25 cellular contexts compared by ENCODE assay signal in the genomic region with DNA sequence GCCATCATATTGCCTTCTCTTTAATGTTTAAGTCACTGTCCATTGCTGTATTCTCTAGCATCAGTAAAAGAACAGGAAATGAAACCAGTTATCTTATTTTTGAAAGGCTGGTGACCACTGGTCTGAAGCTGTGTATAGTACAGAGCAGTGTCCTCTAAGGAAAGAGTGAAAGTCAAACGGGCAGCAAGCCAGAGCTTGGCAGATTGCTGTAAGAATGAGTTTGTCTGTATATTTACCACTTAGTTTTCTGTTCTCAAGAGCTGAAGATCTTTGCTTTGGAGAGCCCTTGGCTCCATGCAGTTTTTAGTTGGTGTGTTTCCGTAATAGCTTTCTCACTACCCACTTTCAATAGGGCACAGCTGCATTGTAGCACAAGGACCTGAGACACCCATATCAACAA. TPM values are rescaled to one million over a fixed set of nuclear protein-coding genes. Genes with fewer than 3 reads are reported as not detected.
DNase-seq lines count a peak whose midpoint lies in the region; ATAC-seq and TF ChIP-seq lines count a peak whose summit lies in the region.
"Had no signal": no experiment of that assay in that cellular context is flagged by ENCODE, and none has a peak within 500 bp of the region (broad histone marks: within the 10 kb centered on the region; RNA-seq: fewer than 3 reads in every experiment).

No MANE protein-coding gene starts in this region.

- H2BK5ac ChIP-seq in H9 (ENCODE audit: insufficient read length, low read length) = no peak overlapping the region

- H2BK12ac ChIP-seq in H9 (ENCODE audit: insufficient read length, low read depth, low read length) = no peak overlapping the region

- H3K4ac ChIP-seq in H9 (ENCODE audit: low read depth, low read length) = no peak overlapping the region

- H3K79me2 ChIP-seq in GM23338 (replicated peaks; ENCODE audit: insufficient read depth) = no peaks in the 10 kb centered on the region
- no peaks in the 10 kb centered on the region for H3K79me2 ChIP-seq in H9 (ENCODE audit: insufficient read depth, low read length)
- H3K79me2 ChIP-seq: hepatocyte had no signal

- no peak overlapping the region for H3K56ac ChIP-seq in H9 (ENCODE audit: insufficient read length, low read depth, low read length)

- no peak for ATAC-seq in GM23338
- ATAC-seq in HG02981 (IDR thresholded peaks at IDR 0.05; ENCODE audit: unreplicated experiment) = no peak
- ATAC-seq: WTC11 had no signal

- DNase-seq in activated T-cell treated with anti-CD3 and anti-CD28 coated beads, Interleukin-2, amount 50 U/mL, for 24 hours = no peak
- DNase-seq in activated T-cell treated with anti-CD3 and anti-CD28 coated beads, Interleukin-2, amount 50 U/mL, for 1 hour = no peak
- DNase-seq in GM23338 (ENCODE audit: low spot score) (no peak), stomach (peak; percentile 55), H9 (no peak)
- DNase-seq in activated effector memory CD4-positive, alpha-beta T cell treated with anti-CD3 and anti-CD28 coated beads, Interleukin-2, amount 50 U/mL, for 16 hours = no peak
- DNase-seq: activated CD4-positive, alpha-beta T cell treated with anti-CD3 and anti-CD28 coated beads, Interleukin-2, amount 50 U/mL, for 4 hours; activated gamma-delta T cell; cerebellar nuclear complex; KBM-7; naive B cell; NCI-H1694 treated with DMSO at 0.1 percent for 48 hours; NCI-H226; NCI-H774; retina; Right ventricle myocardium superior; stimulated activated naive B cell treated with anti-CD40 and anti-IgM and Interleukin-4, amounts not matched to agents 10 μg/mL and 1 μg/mL and 100 μg/mL, for 72 hours; T-helper 9 cell had no signal

- no peaks in the 10 kb centered on the region for H3K4me1 ChIP-seq in GM23338 (ENCODE audit: insufficient read depth)
- H3K4me1 ChIP-seq in stomach = peaks cover 8 to 16% (median 12%) of the 10 kb centered on the region in 4 donors
- no peaks in the 10 kb centered on the region for H3K4me1 ChIP-seq in H9 (ENCODE audit: insufficient read depth, low read length)

- H3K27me3 ChIP-seq in GM23338 (ENCODE audit: insufficient read depth) (no peaks in the 10 kb centered on the region), stomach (no peaks in the 10 kb centered on the region), H9 (ENCODE audit: insufficient read depth, low read length) (no peaks in the 10 kb centered on the region)
- H3K27me3 ChIP-seq: hepatocyte had no signal

- no peak overlapping the region for H4K91ac ChIP-seq in H9 (ENCODE audit: insufficient read length, low read depth, low read length)

- H4K20me1 ChIP-seq in GM23338 (replicated peaks; ENCODE audit: insufficient read depth) (peaks cover 11% of the 10 kb centered on the region; the same call in 1 of the 2 replicates), H9 (ENCODE audit: control insufficient read depth, insufficient read depth, insufficient read length) (no peaks in the 10 kb centered on the region)

- intact Hi-C loops in dendritic cell treated with granulocyte-macrophage colony-stimulating factor and Interleukin-4, amounts not matched to agents 40 ng/mL and 50 ng/mL, for 4 days (cut with micrococcal nuclease) = no loop called here
- intact Hi-C loops in stomach (cut with DNase I; ENCODE audit: low total_unique reads) = no loop called here

- TF ChIP-seq EP300 in stomach (IDR thresholded peaks at IDR 0.05) = no peak

- H3K9me3 ChIP-seq in stomach (no peaks in the 10 kb centered on the region), H9 (ENCODE audit: control insufficient read depth, low read depth, low read length) (no peaks in the 10 kb centered on the region)

- TF ChIP-seq POLR2A in stomach (IDR thresholded peaks at IDR 0.05) = no peak

- no peaks in the 10 kb centered on the region for H3K23me2 ChIP-seq in H9 (ENCODE audit: insufficient read length, low read depth, low read length, poor library complexity, severe bottlenecking)

- no peak overlapping the region for H2BK20ac ChIP-seq in H9 (ENCODE audit: low read depth, low read length, poor library complexity, severe bottlenecking)

- H3K4me3 ChIP-seq in GM23338 (no peak overlapping the region), stomach (no peak overlapping the region)
- H3K4me3 ChIP-seq: BLaER1 treated with 17β-estradiol and CSF1 and Interleukin-3, amounts not matched to agents 10 nM and 100 nM; hepatocyte; smooth muscle cell had no signal

- H3K23ac ChIP-seq in H9 (ENCODE audit: insufficient read length, low read depth, low read length) = no peak overlapping the region

- H3F3A ChIP-seq in GM23338 (replicated peaks; ENCODE audit: low read depth) = no peaks in the 10 kb centered on the region

- peak overlapping the region; percentile 67 for H3K27ac Mint-ChIP-seq in activated T-cell treated with anti-CD3 and anti-CD28 coated beads, Interleukin-2, amount 50 U/mL, for 24 hours
- H3K27ac Mint-ChIP-seq in GM23338 (no peak overlapping the region), H9 (no peak overlapping the region)
- H3K27ac Mint-ChIP-seq in dendritic cell treated with granulocyte-macrophage colony-stimulating factor and Interleukin-4, amounts not matched to agents 40 ng/mL and 50 ng/mL, for 4 days = peak overlapping the region; percentile 17
- H3K27ac Mint-ChIP-seq: stimulated activated naive B cell treated with anti-CD40 and anti-IgM and Interleukin-4, amounts not matched to agents 10 μg/mL and 1 μg/mL and 100 μg/mL, for 72 hours; WTC11 had no signal

- no peaks in the 10 kb centered on the region for H3K9me3 Mint-ChIP-seq in activated T-cell treated with anti-CD3 and anti-CD28 coated beads, Interleukin-2, amount 50 U/mL, for 24 hours
- no peaks in the 10 kb centered on the region for H3K9me3 Mint-ChIP-seq in GM23338
- no peaks in the 10 kb centered on the region for H3K9me3 Mint-ChIP-seq in dendritic cell treated with granulocyte-macrophage colony-stimulating factor and Interleukin-4, amounts not matched to agents 40 ng/mL and 50 ng/mL, for 4 days
- peaks cover 0 to 3% of the 10 kb centered on the region in 2 experiments; a peak in 2 of 5 replicates for H3K9me3 Mint-ChIP-seq in H9
- H3K9me3 Mint-ChIP-seq: naive B cell; stimulated activated naive B cell treated with anti-CD40 and anti-IgM and Interleukin-4, amounts not matched to agents 10 μg/mL and 1 μg/mL and 100 μg/mL, for 72 hours had no signal

- H3K18ac ChIP-seq in H9 (ENCODE audit: insufficient read length, low read depth, low read length) = no peak overlapping the region

- H3T11ph ChIP-seq in H9 (ENCODE audit: low read length) = no peak overlapping the region

- H3K4me2 ChIP-seq in GM23338 (no peak overlapping the region), H9 (ENCODE audit: insufficient read depth, insufficient read length, low read length) (no peak overlapping the region)
- H3K4me2 ChIP-seq: BLaER1 treated with 17β-estradiol and CSF1 and Interleukin-3, amounts not matched to agents 10 nM and 100 nM; hepatocyte; smooth muscle cell had no signal

- peaks cover 10% of the 10 kb centered on the region for H3K4me1 Mint-ChIP-seq in activated T-cell treated with anti-CD3 and anti-CD28 coated beads, Interleukin-2, amount 50 U/mL, for 24 hours (ENCODE audit: low read depth)
- H3K4me1 Mint-ChIP-seq in GM23338 (no peaks in the 10 kb centered on the region; the same call in 2 of the 3 replicates), H9 (no peaks in the 10 kb centered on the region)
- peaks cover 30% of the 10 kb centered on the region for H3K4me1 Mint-ChIP-seq in dendritic cell treated with granulocyte-macrophage colony-stimulating factor and Interleukin-4, amounts not matched to agents 40 ng/mL and 50 ng/mL, for 4 days (ENCODE audit: low read depth)
- H3K4me1 Mint-ChIP-seq: WTC11 had no signal

- 43 to 56% (median 52%) methylated on average over 2 of the region's 2 CpGs for whole genome bisulfite sequencing in stomach, 5 donors
- no CpG with 5 or more reads among the region's 2 CpGs for WGBS in H9 (ENCODE audit: extremely low coverage, insufficient read length, low lambda C conversion rate)

- no peak overlapping the region for H4K5ac ChIP-seq in H9 (ENCODE audit: insufficient read length, low read depth, low read length)

- H3K36me3 Mint-ChIP-seq in activated T-cell treated with anti-CD3 and anti-CD28 coated beads, Interleukin-2, amount 50 U/mL, for 24 hours (ENCODE audit: low read depth) = peaks cover 96% of the 10 kb centered on the region
- peaks cover 64% of the 10 kb centered on the region for H3K36me3 Mint-ChIP-seq in GM23338 (ENCODE audit: low read depth)
- H3K36me3 Mint-ChIP-seq in dendritic cell treated with granulocyte-macrophage colony-stimulating factor and Interleukin-4, amounts not matched to agents 40 ng/mL and 50 ng/mL, for 4 days (ENCODE audit: low read depth) = peaks cover 100% of the 10 kb centered on the region
- peaks cover 27 to 77% (median 50%) of the 10 kb centered on the region in 3 experiments for H3K36me3 Mint-ChIP-seq in H9 (ENCODE audit: insufficient read depth in 1 of 3, low read depth in 3 of 3)

- H3K79me1 ChIP-seq in H9 (ENCODE audit: insufficient read depth, low read depth, low read length, poor library complexity, severe bottlenecking) = no peaks in the 10 kb centered on the region

- H3K9me2 ChIP-seq in GM23338 (ENCODE audit: insufficient read depth) = no peaks in the 10 kb centered on the region

- no peak overlapping the region for H2AK5ac ChIP-seq in H9 (ENCODE audit: insufficient read length, low read length)

- H3K14ac ChIP-seq in H9 (ENCODE audit: insufficient read depth, low read length) = no peak overlapping the region

- no peaks in the 10 kb centered on the region for H3K27me3 Mint-ChIP-seq in activated T-cell treated with anti-CD3 and anti-CD28 coated beads, Interleukin-2, amount 50 U/mL, for 24 hours
- H3K27me3 Mint-ChIP-seq in GM23338 (ENCODE audit: insufficient read depth, low read depth, poor library complexity) (peaks cover 3% of the 10 kb centered on the region), H9 (ENCODE audit: low read depth) (no peaks in the 10 kb centered on the region)
- H3K27me3 Mint-ChIP-seq in dendritic cell treated with granulocyte-macrophage colony-stimulating factor and Interleukin-4, amounts not matched to agents 40 ng/mL and 50 ng/mL, for 4 days = no peaks in the 10 kb centered on the region
- H3K27me3 Mint-ChIP-seq: naive B cell; stimulated activated naive B cell treated with anti-CD40 and anti-IgM and Interleukin-4, amounts not matched to agents 10 μg/mL and 1 μg/mL and 100 μg/mL, for 72 hours had no signal

- 0 out of 2 replicates have a peak overlapping the region, but pooled peaks have one; percentile 26 for H3K27ac ChIP-seq in GM23338 (ENCODE audit: low read depth)
- no peak overlapping the region for H3K27ac ChIP-seq in stomach
- H3K27ac ChIP-seq in H9 (ENCODE audit: insufficient read length, low read depth, low read length) = no peak overlapping the region
- H3K27ac ChIP-seq: BLaER1 treated with 17β-estradiol and CSF1 and Interleukin-3, amounts not matched to agents 10 nM and 100 nM; epithelial cell of prostate; hepatocyte had no signal

- H3K9ac ChIP-seq in H9 (ENCODE audit: extremely low read depth, insufficient read length, low read length) = no peak overlapping the region
- H3K9ac ChIP-seq: BLaER1 treated with 17β-estradiol and CSF1 and Interleukin-3, amounts not matched to agents 10 nM and 100 nM had no signal

- peaks cover 48% of the 10 kb centered on the region for H3K36me3 ChIP-seq in GM23338 (ENCODE audit: insufficient read depth)
- peaks cover 11 to 97% (median 96%) of the 10 kb centered on the region in 4 donors for H3K36me3 ChIP-seq in stomach

- H3K4me3 Mint-ChIP-seq in activated T-cell treated with anti-CD3 and anti-CD28 coated beads, Interleukin-2, amount 50 U/mL, for 24 hours = no peak overlapping the region
- H3K4me3 Mint-ChIP-seq in GM23338 = no peak overlapping the region
- H3K4me3 Mint-ChIP-seq in dendritic cell treated with granulocyte-macrophage colony-stimulating factor and Interleukin-4, amounts not matched to agents 40 ng/mL and 50 ng/mL, for 4 days = no peak overlapping the region
- H3K4me3 Mint-ChIP-seq in H9 = no peak overlapping the region
- H3K4me3 Mint-ChIP-seq: stimulated activated naive B cell treated with anti-CD40 and anti-IgM and Interleukin-4, amounts not matched to agents 10 μg/mL and 1 μg/mL and 100 μg/mL, for 72 hours; WTC11 had no signal

- no peak overlapping the region for H2BK15ac ChIP-seq in H9 (ENCODE audit: low read depth, low read length)

- no peak overlapping the region for H4K8ac ChIP-seq in H9 (replicated peaks; ENCODE audit: insufficient read length, low read depth, low read length)

- TF ChIP-seq CTCF in GM23338 (conservative IDR thresholded peaks at IDR 0.05; ENCODE audit: low read depth in 2 of 2) = no peak
- TF ChIP-seq CTCF in stomach (IDR thresholded peaks at IDR 0.05) = no peak
- no peak for TF ChIP-seq CTCF in H9 (conservative IDR thresholded peaks at IDR 0.05)

- H2AFZ ChIP-seq in GM23338 (no peak overlapping the region), H9 (ENCODE audit: low read length) (no peak overlapping the region)
- H2AFZ ChIP-seq: hepatocyte had no signal

- no peak overlapping the region for H2BK120ac ChIP-seq in H9 (ENCODE audit: low read depth, low read length, poor library complexity, severe bottlenecking)

RNA-seq across cellular contexts. Expression of a gene that starts 31.9 kb away (rescaled TPM):
- 33.3 and 46.0 TPM in 2 replicates for total RNA-seq in GM23338 (2014; rRNA removed; shearing (Covaris generic))
- polyA plus RNA-seq in GM23338 (2016; fragmentation: Nextera tagmentation; extraction: Ambion mirVana) (77.4 and 78.5 TPM in 2 replicates), stomach (100 to 1,000 TPM; 120 to 130 (median 129) TPM)
- total RNA-seq in stomach (10 to 100 TPM; 29.4 to 72.8 (median 52.1) TPM), H9 (2021) (39.1 and 39.7 TPM in 2 replicates)

RNA-seq across cellular contexts. Expression of a gene that starts 40.7 kb away (rescaled TPM):
- 42.7 and 43.5 TPM in 2 replicates for total RNA-seq in GM23338 (2014; rRNA removed; shearing (Covaris generic))
- polyA plus RNA-seq in GM23338 (2016; fragmentation: Nextera tagmentation; extraction: Ambion mirVana) = 10.6 and 12.0 TPM in 2 replicates
- 10 to 100 TPM in 4 of 5 donors, 1 to 10 TPM in 1; 1.2 to 65.5 (median 32.5) TPM for total RNA-seq in stomach
- 1 to 10 TPM; 3.7 to 7.6 (median 6.0) TPM for polyA plus RNA-seq in stomach
- 52.6 and 60.8 TPM in 2 replicates for total RNA-seq in H9 (2021)

Comparison
In these comparisons a context has a peak if more than half of its experiments do, and no peak if none do; other contexts are left out.
1. H3K27ac Mint-ChIP-seq: peak in activated T-cell treated with anti-CD3 and anti-CD28 coated beads, Interleukin-2, amount 50 U/mL, for 24 hours (single experiment) and dendritic cell treated with granulocyte-macrophage colony-stimulating factor and Interleukin-4, amounts not matched to agents 40 ng/mL and 50 ng/mL, for 4 days (single experiment); none in GM23338 (single experiment) and H9 (0 of 3).